Comparison of ENCODE assay signal across 26 cellular contexts in genomic region chr1:1296070-1297061, GRCh38. TPM values are rescaled to one million over a fixed set of nuclear protein-coding genes. Genes with fewer than 3 reads are reported as not detected.
DNase-seq lines count a peak whose midpoint lies in the region; ATAC-seq and TF ChIP-seq lines count a peak whose summit lies in the region.
"Had no signal": no experiment of that assay in that cellular context is flagged by ENCODE, and none has a peak within 500 bp of the region (broad histone marks: within the 10 kb centered on the region; RNA-seq: fewer than 3 reads in every experiment).

No MANE protein-coding gene starts in this region.

- ATAC-seq in left ventricle myocardium superior (no peak), left cardiac atrium (no peak)
- ATAC-seq: HepG2, Panc1 had no signal

- peaks cover 22% of the 10 kb centered on the region for H3K9me3 Mint-ChIP-seq in glutamatergic neuron (ENCODE audit: unreplicated experiment)
- H3K9me3 Mint-ChIP-seq: CD8-positive, alpha-beta memory T cell had no signal

- no peak overlapping the region for H3K4me3 Mint-ChIP-seq in glutamatergic neuron (ENCODE audit: unreplicated experiment)
- H3K4me3 Mint-ChIP-seq: CD14-positive monocyte; CD8-positive, alpha-beta memory T cell had no signal

- peak overlapping the region; percentile 43 for H3K27ac Mint-ChIP-seq in glutamatergic neuron (ENCODE audit: unreplicated experiment)
- H3K27ac Mint-ChIP-seq: CD8-positive, alpha-beta memory T cell had no signal

- WGBS in thyroid gland, 2 donors = 97 to 98% methylated on average over 45 to 52 of the region's 62 CpGs

- H3K27ac ChIP-seq in thyroid gland = no peak overlapping the region
- H3K27ac ChIP-seq: 22Rv1 had no signal

- no peak for TF ChIP-seq POLR2A in thyroid gland (IDR thresholded peaks at IDR 0.05)

- POLR2A ChIA-PET in HEK293T (lab: Yijun Ruan, JAX) = no interaction called here

- H3K36me3 Mint-ChIP-seq in glutamatergic neuron (ENCODE audit: unreplicated experiment) = no peaks in the 10 kb centered on the region
- H3K36me3 Mint-ChIP-seq: CD8-positive, alpha-beta memory T cell had no signal

- no peaks in the 10 kb centered on the region for H3K27me3 ChIP-seq in thyroid gland
- H3K27me3 ChIP-seq: BE2C had no signal

- intact Hi-C loops in left ventricle myocardium superior (cut with micrococcal nuclease) = no loop called here
- intact Hi-C loops in left cardiac atrium (cut with DNase I) = no loop called here
- intact Hi-C loops in thyroid gland (cut with DNase I) = loop anchor here (10.0 kb wide), 1 partner anchor 322 kb away; no protein-coding TSS in a partner anchor

- H3K9me3 ChIP-seq in thyroid gland = no peaks in the 10 kb centered on the region
- H3K9me3 ChIP-seq: BE2C had no signal

- peaks cover 3 to 4% of the 10 kb centered on the region in 2 donors for H3K4me1 ChIP-seq in thyroid gland

- H3K27me3 Mint-ChIP-seq in glutamatergic neuron (ENCODE audit: unreplicated experiment) = peaks cover 35% of the 10 kb centered on the region
- H3K27me3 Mint-ChIP-seq: CD8-positive, alpha-beta memory T cell had no signal

- peak; percentile 26 for DNase-seq in left ventricle myocardium superior
- DNase-seq in left cardiac atrium = no peak
- peak; percentile 15 for DNase-seq in glutamatergic neuron
- DNase-seq in kidney glomerular epithelial cell (lab: John Stamatoyannopoulos, UW) = no peak
- no peak for DNase-seq in thyroid gland
- DNase-seq in HEK293T (ENCODE audit: extremely low spot score) = no peak
- DNase-seq: BE2C; CD8-positive, alpha-beta memory T cell; DMS 273 treated with DMSO at 0.1 percent for 48 hours; DMS79; EL; GDM1; Kasumi-1; NCI-H1092 treated with DMSO at 0.1 percent for 48 hours; NCI-H1436; NCI-H187; NCI-H2081 treated with DMSO at 0.1 percent for 48 hours; NCI-H2171; NCI-H226; NCI-H510A; NCI-H69; SHP77 treated with DMSO at 0.1 percent for 48 hours had no signal

- H3K4me1 Mint-ChIP-seq in glutamatergic neuron (ENCODE audit: low read depth, unreplicated experiment) = peaks cover 8% of the 10 kb centered on the region
- H3K4me1 Mint-ChIP-seq: CD14-positive monocyte had no signal

- CTCF ChIA-PET in HEK293T (lab: Yijun Ruan, JAX) = no interaction called here

- no peak for TF ChIP-seq CTCF in glutamatergic neuron (IDR thresholded peaks at IDR 0.05; ENCODE audit: partially characterized antibody, unreplicated experiment)
- no peak for TF ChIP-seq CTCF in thyroid gland (IDR thresholded peaks at IDR 0.05)

- peaks cover 0 to 4% of the 10 kb centered on the region in 2 donors for H3K36me3 ChIP-seq in thyroid gland

- no peak overlapping the region for H3K4me3 ChIP-seq in thyroid gland (replicated peaks in 1 of 3)

TF ChIP-seq in HEK293T, 16 proteins besides CTCF, POLR2A, EP300 and RAD21:
- TF ChIP-seq FOXA1 (IDR thresholded peaks at IDR 0.05) = no peak
- no peak for TF ChIP-seq LEF1 (IDR thresholded peaks at IDR 0.05; ENCODE audit: borderline replicate concordance)
- TF ChIP-seq ELF4 (IDR thresholded peaks at IDR 0.05) = no peak
- TF ChIP-seq FOXK2 (IDR thresholded peaks at IDR 0.05) = no peak
- TF ChIP-seq NFRKB (IDR thresholded peaks at IDR 0.05) = no peak
- no peak for TF ChIP-seq ARNT (IDR thresholded peaks at IDR 0.05)
- no peak for TF ChIP-seq ZNF384 (IDR thresholded peaks at IDR 0.05)
- no peak for TF ChIP-seq SP1 (IDR thresholded peaks at IDR 0.05)
- TF ChIP-seq HDGF (IDR thresholded peaks at IDR 0.05; ENCODE audit: borderline replicate concordance) = no peak
- no peak for TF ChIP-seq FOXM1 (IDR thresholded peaks at IDR 0.05; ENCODE audit: borderline replicate concordance)
- TF ChIP-seq CTBP1 (IDR thresholded peaks at IDR 0.05; ENCODE audit: borderline replicate concordance) = no peak
- TF ChIP-seq, protein P1, sequence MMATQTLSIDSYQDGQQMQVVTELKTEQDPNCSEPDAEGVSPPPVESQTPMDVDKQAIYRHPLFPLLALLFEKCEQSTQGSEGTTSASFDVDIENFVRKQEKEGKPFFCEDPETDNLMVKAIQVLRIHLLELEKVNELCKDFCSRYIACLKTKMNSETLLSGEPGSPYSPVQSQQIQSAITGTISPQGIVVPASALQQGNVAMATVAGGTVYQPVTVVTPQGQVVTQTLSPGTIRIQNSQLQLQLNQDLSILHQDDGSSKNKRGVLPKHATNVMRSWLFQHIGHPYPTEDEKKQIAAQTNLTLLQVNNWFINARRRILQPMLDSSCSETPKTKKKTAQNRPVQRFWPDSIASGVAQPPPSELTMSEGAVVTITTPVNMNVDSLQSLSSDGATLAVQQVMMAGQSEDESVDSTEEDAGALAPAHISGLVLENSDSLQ (IDR thresholded peaks at IDR 0.05) = no peak
- TF ChIP-seq L3MBTL2 (conservative IDR thresholded peaks at IDR 0.05) = no peak

RNA-seq across cellular contexts. Expression of gene ACAP3, which starts 11.4 kb away (rescaled TPM):
- total RNA-seq in left ventricle myocardium superior = 60.4 TPM
- 10 to 100 TPM; 36.2 to 46.7 TPM for total RNA-seq in left cardiac atrium
- total RNA-seq in glutamatergic neuron (ENCODE audit: unreplicated experiment) = 1,099 TPM
- total RNA-seq in thyroid gland = 10 to 100 TPM; 31.6 to 51.2 (median 42.1) TPM

RNA-seq across cellular contexts. Expression of gene PUSL1, which starts 12.0 kb away (rescaled TPM):
- total RNA-seq in left ventricle myocardium superior = 11.1 TPM
- 10 to 100 TPM; 11.4 to 12.2 TPM for total RNA-seq in left cardiac atrium
- 45.5 TPM for total RNA-seq in glutamatergic neuron (ENCODE audit: unreplicated experiment)
- total RNA-seq in thyroid gland = 10 to 100 TPM; 24.0 to 41.4 (median 28.0) TPM

RNA-seq across cellular contexts. Expression of gene SCNN1D, which starts 16.1 kb away (rescaled TPM):
- total RNA-seq in left ventricle myocardium superior (3.0 TPM), left cardiac atrium (1 to 10 TPM; 3.5 to 4.1 TPM), glutamatergic neuron (ENCODE audit: unreplicated experiment) (8.4 TPM), thyroid gland (1 to 10 TPM in 3 of 4 donors, under 1 TPM in 1; 0.73 to 3.2 (median 1.6) TPM)

RNA-seq across cellular contexts. Expression of gene UBE2J2, which starts 22.7 kb away (rescaled TPM):
- total RNA-seq in left ventricle myocardium superior (39.5 TPM), left cardiac atrium (10 to 100 TPM; 35.9 to 41.5 TPM), glutamatergic neuron (ENCODE audit: unreplicated experiment) (88.1 TPM), thyroid gland (10 to 100 TPM; 33.0 to 58.4 (median 36.2) TPM)

RNA-seq across cellular contexts. Expression of gene INTS11, which starts 28.1 kb away (rescaled TPM):
- 77.2 TPM for total RNA-seq in left ventricle myocardium superior
- total RNA-seq in left cardiac atrium = 10 to 100 TPM; 48.5 to 60.0 TPM
- total RNA-seq in glutamatergic neuron (ENCODE audit: unreplicated experiment) = 147 TPM
- 100 to 1,000 TPM in 2 of 4 donors, 10 to 100 TPM in 2; 68.9 to 116 (median 94.7) TPM for total RNA-seq in thyroid gland

Comparison
In these comparisons a context has a peak if more than half of its experiments do, and no peak if none do; other contexts are left out.
1. DNase-seq: peak in left ventricle myocardium superior (single experiment) and glutamatergic neuron (single experiment); none in left cardiac atrium (single experiment), kidney glomerular epithelial cell (single experiment), thyroid gland (0 of 2) and HEK293T (single experiment).
2. RNA of gene ACAP3, which starts 11.4 kb away (total RNA-seq): 1,099 TPM in glutamatergic neuron (single experiment); 60.4 TPM in left ventricle myocardium superior (single experiment), 31.6 to 51.2 TPM in thyroid gland and 36.2 to 46.7 TPM in left cardiac atrium; every median in the first group is over 10 times any median in the second.